23 cellular contexts compared by ENCODE assay signal in the genomic region with DNA sequence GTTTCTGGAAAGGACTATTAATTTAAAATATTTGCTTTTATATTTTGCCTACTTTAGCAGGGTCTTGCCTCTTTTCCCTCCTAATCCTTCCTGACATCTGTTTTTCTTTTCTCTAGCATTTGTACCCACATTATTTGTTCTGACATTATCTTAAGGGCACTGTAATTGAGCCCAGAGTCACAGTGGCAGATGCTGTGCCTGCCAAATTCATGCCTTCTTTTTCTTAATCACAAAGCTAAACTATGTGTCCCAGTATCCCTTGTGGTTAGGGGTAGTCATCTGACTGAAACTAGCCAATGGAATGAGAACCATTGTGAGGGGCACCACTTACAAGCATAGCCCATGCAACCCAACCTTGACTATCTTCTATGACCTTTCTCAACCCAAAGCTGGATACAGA.
DNase-seq lines count a peak whose midpoint lies in the region; ATAC-seq and TF ChIP-seq lines count a peak whose summit lies in the region.
"Had no signal": no experiment of that assay in that cellular context is flagged by ENCODE, and none has a peak within 500 bp of the region (broad histone marks: within the 10 kb centered on the region; RNA-seq: fewer than 3 reads in every experiment).

No MANE protein-coding gene starts in this region.

- H3K27me3 ChIP-seq in SK-N-SH (ENCODE audit: insufficient read depth), result no peaks in the 10 kb centered on the region
- no peaks in the 10 kb centered on the region for H3K27me3 ChIP-seq in right cardiac atrium (ENCODE audit: control insufficient read depth, insufficient read depth)
- H3K27me3 ChIP-seq: BE2C had no signal

- H3K36me3 ChIP-seq in SK-N-SH (replicated peaks in 1 of 2; ENCODE audit: control insufficient read depth in 1 of 2, insufficient read depth in 2 of 2, low read length in 1 of 2), result no peaks in the 10 kb centered on the region
- H3K36me3 ChIP-seq: BE2C had no signal

- CTCF ChIA-PET in SK-N-SH (lab: Yijun Ruan, JAX), result interaction anchor here (0.7 kb wide), 1 partner anchor 474 kb away, joined by 3 read pairs; no protein-coding TSS in a partner anchor
- CTCF ChIA-PET in activated naive CD4-positive, alpha-beta T cell treated with anti-CD3 and anti-CD28 coated beads, Interleukin-2, amount 10 ng/mL, durations not matched to agents 7 days and 5 days (lab: Charles Lee), result no interaction called here

- no peak for ATAC-seq in SK-N-SH treated with all-trans-retinoic acid at 6 μM for 48 hours
- ATAC-seq in right cardiac atrium, result peak; percentile 39 to 56
- ATAC-seq: GM12878, HCT116 had no signal

- H3K4me1 Mint-ChIP-seq in activated naive CD4-positive, alpha-beta T cell treated with anti-CD3 and anti-CD28 coated beads, Interleukin-2, amount 10 ng/mL, durations not matched to agents 7 days and 5 days, result no peaks in the 10 kb centered on the region
- H3K4me1 Mint-ChIP-seq: CD4-positive, CD25-positive, alpha-beta regulatory T cell; CD8-positive, alpha-beta memory T cell had no signal

- no peaks in the 10 kb centered on the region for H3K9me2 ChIP-seq in SK-N-SH

- no peak for TF ChIP-seq RAD21 in SK-N-SH (IDR thresholded peaks at IDR 0.05; ENCODE audit: low read length)

- no peak overlapping the region for H3K4me3 Mint-ChIP-seq in activated naive CD4-positive, alpha-beta T cell treated with anti-CD3 and anti-CD28 coated beads, Interleukin-2, amount 10 ng/mL, durations not matched to agents 7 days and 5 days
- H3K4me3 Mint-ChIP-seq: CD4-positive, CD25-positive, alpha-beta regulatory T cell; CD8-positive, alpha-beta memory T cell; HFFc6 had no signal

- H2AFZ ChIP-seq in SK-N-SH (ENCODE audit: low read depth), result no peak overlapping the region

- H3K9me3 Mint-ChIP-seq in activated naive CD4-positive, alpha-beta T cell treated with anti-CD3 and anti-CD28 coated beads, Interleukin-2, amount 10 ng/mL, durations not matched to agents 7 days and 5 days, result no peaks in the 10 kb centered on the region
- H3K9me3 Mint-ChIP-seq: CD4-positive, CD25-positive, alpha-beta regulatory T cell; HFFc6 had no signal

- H3K9ac ChIP-seq in SK-N-SH, result no peak overlapping the region

- H3K9me3 ChIP-seq in SK-N-SH (no peaks in the 10 kb centered on the region), right cardiac atrium (ENCODE audit: control insufficient read depth, low read length) (no peaks in the 10 kb centered on the region)
- H3K9me3 ChIP-seq: BE2C had no signal

- H3K79me2 ChIP-seq in SK-N-SH (ENCODE audit: insufficient read depth), result no peaks in the 10 kb centered on the region

- no peaks in the 10 kb centered on the region for H3F3A ChIP-seq in SK-N-SH (replicated peaks; ENCODE audit: insufficient read depth)

- H3K27ac Mint-ChIP-seq in activated naive CD4-positive, alpha-beta T cell treated with anti-CD3 and anti-CD28 coated beads, Interleukin-2, amount 10 ng/mL, durations not matched to agents 7 days and 5 days, result no peak overlapping the region
- H3K27ac Mint-ChIP-seq: CD4-positive, CD25-positive, alpha-beta regulatory T cell; CD8-positive, alpha-beta memory T cell; HFFc6 had no signal

- H3K27ac ChIP-seq in SK-N-SH (ENCODE audit: low read depth in 2 of 2, low read length in 1 of 2), result peak overlapping the region in 1 of 2 experiments; percentile 22; a peak in 1 of 4 replicates
- H3K27ac ChIP-seq in right cardiac atrium (ENCODE audit: low read length), result no peak overlapping the region
- H3K27ac ChIP-seq: HL-60 had no signal

- H3K4me3 ChIP-seq in SK-N-SH (ENCODE audit: low read depth in 2 of 2, low read length in 1 of 2) (no peak overlapping the region), right cardiac atrium (ENCODE audit: low read length) (no peak overlapping the region)
- H3K4me3 ChIP-seq: GM12878 had no signal

- TF ChIP-seq CTCF in SK-N-SH (IDR thresholded peaks at IDR 0.05), result no peak

- no peaks in the 10 kb centered on the region for H3K27me3 Mint-ChIP-seq in activated naive CD4-positive, alpha-beta T cell treated with anti-CD3 and anti-CD28 coated beads, Interleukin-2, amount 10 ng/mL, durations not matched to agents 7 days and 5 days
- H3K27me3 Mint-ChIP-seq: CD8-positive, alpha-beta memory T cell had no signal

- DNase-seq in SK-N-SH (no peak), NCI-H524 (lab: John Stamatoyannopoulos, UW) (peak; percentile 48 to 77), NCI-H524 treated with DMSO at 0.1 percent for 48 hours (lab: John Stamatoyannopoulos, UW) (peak; percentile 52), right cardiac atrium (no peak), NCI-H2081 treated with DMSO at 0.1 percent for 48 hours (lab: John Stamatoyannopoulos, UW) (no peak)
- no peak for DNase-seq in activated naive CD4-positive, alpha-beta T cell treated with anti-CD3 and anti-CD28 coated beads, Interleukin-2, amount 10 ng/mL, durations not matched to agents 7 days and 5 days
- DNase-seq: ACHN; BE2C; C1 segment of cervical spinal cord; CD4-positive, CD25-positive, alpha-beta regulatory T cell; CD8-positive, alpha-beta memory T cell; COR-L47; DMS 273 treated with DMSO at 0.1 percent for 48 hours; DMS53; DND-41; EL; GOT3; H7; HFFc6 had no signal

- no peaks in the 10 kb centered on the region for H4K20me1 ChIP-seq in SK-N-SH (ENCODE audit: insufficient read depth)

- no peak overlapping the region for H3K4me2 ChIP-seq in SK-N-SH

- POLR2A ChIA-PET in SK-N-SH (lab: Yijun Ruan, JAX), result no interaction called here

- intact Hi-C loops in right cardiac atrium (cut with DNase I), result no loop called here

- H3K4me1 ChIP-seq in SK-N-SH (ENCODE audit: control insufficient read depth in 1 of 2, insufficient read depth in 2 of 2, low read depth in 1 of 2, low read length in 1 of 2) (peaks cover 0 to 5% of the 10 kb centered on the region in 2 experiments; a peak in 2 of 4 replicates), right cardiac atrium (ENCODE audit: control insufficient read depth, insufficient read depth, low read length) (no peaks in the 10 kb centered on the region)
- H3K4me1 ChIP-seq: BE2C had no signal

- no peaks in the 10 kb centered on the region for H3K36me3 Mint-ChIP-seq in activated naive CD4-positive, alpha-beta T cell treated with anti-CD3 and anti-CD28 coated beads, Interleukin-2, amount 10 ng/mL, durations not matched to agents 7 days and 5 days
- H3K36me3 Mint-ChIP-seq: CD4-positive, CD25-positive, alpha-beta regulatory T cell had no signal

- no peak for TF ChIP-seq EP300 in SK-N-SH (IDR thresholded peaks at IDR 0.05; ENCODE audit: borderline replicate concordance in 1 of 2, low read depth in 1 of 2, low read length in 1 of 2)

TF ChIP-seq in SK-N-SH, 30 proteins besides CTCF, POLR2A, EP300 and RAD21:
- no peak for TF ChIP-seq PBX3 (IDR thresholded peaks at IDR 0.05)
- no peak for TF ChIP-seq YY1 (IDR thresholded peaks at IDR 0.05; ENCODE audit: low read depth)
- TF ChIP-seq GATA2 (CRISPR knock-in tag; IDR thresholded peaks at IDR 0.05), result 0 out of 2 replicates have a peak, but pooled peaks have one; percentile 30
- no peak for TF ChIP-seq IRF3 (IDR thresholded peaks at IDR 0.05; ENCODE audit: low read depth, low read length)

TF ChIP-seq in SK-N-SH treated with all-trans-retinoic acid at 6 μM for 48 hours, 23 proteins besides CTCF, POLR2A, EP300 and RAD21:
- TF ChIP-seq ZNF565 (CRISPR knock-in tag; conservative IDR thresholded peaks at IDR 0.05; ENCODE audit: low read depth) (no peak), TSHZ2 (CRISPR knock-in tag; IDR thresholded peaks at IDR 0.05) (no peak), ZC3H10 (CRISPR knock-in tag; IDR thresholded peaks at IDR 0.05) (no peak), ZFP30 (CRISPR knock-in tag; IDR thresholded peaks at IDR 0.05) (no peak), ISL1 (CRISPR knock-in tag; IDR thresholded peaks at IDR 0.05) (no peak), RARB (CRISPR knock-in tag; IDR thresholded peaks at IDR 0.05) (no peak), PATZ1 (CRISPR knock-in tag; IDR thresholded peaks at IDR 0.05; ENCODE audit: borderline replicate concordance) (no peak), OSR1 (CRISPR knock-in tag; IDR thresholded peaks at IDR 0.05) (no peak), ZFP3 (CRISPR knock-in tag; IDR thresholded peaks at IDR 0.05) (no peak)

Comparison
In these comparisons a context has a peak if more than half of its experiments do, and no peak if none do; other contexts are left out.
1. DNase-seq: peak in NCI-H524 (2 of 2) and NCI-H524 treated with DMSO at 0.1 percent for 48 hours (single experiment); none in SK-N-SH (single experiment), right cardiac atrium (0 of 3), NCI-H2081 treated with DMSO at 0.1 percent for 48 hours (single experiment) and activated naive CD4-positive, alpha-beta T cell treated with anti-CD3 and anti-CD28 coated beads, Interleukin-2, amount 10 ng/mL, durations not matched to agents 7 days and 5 days (single experiment).